ENCODE assay signal across 9 cellular contexts in the genomic region with DNA sequence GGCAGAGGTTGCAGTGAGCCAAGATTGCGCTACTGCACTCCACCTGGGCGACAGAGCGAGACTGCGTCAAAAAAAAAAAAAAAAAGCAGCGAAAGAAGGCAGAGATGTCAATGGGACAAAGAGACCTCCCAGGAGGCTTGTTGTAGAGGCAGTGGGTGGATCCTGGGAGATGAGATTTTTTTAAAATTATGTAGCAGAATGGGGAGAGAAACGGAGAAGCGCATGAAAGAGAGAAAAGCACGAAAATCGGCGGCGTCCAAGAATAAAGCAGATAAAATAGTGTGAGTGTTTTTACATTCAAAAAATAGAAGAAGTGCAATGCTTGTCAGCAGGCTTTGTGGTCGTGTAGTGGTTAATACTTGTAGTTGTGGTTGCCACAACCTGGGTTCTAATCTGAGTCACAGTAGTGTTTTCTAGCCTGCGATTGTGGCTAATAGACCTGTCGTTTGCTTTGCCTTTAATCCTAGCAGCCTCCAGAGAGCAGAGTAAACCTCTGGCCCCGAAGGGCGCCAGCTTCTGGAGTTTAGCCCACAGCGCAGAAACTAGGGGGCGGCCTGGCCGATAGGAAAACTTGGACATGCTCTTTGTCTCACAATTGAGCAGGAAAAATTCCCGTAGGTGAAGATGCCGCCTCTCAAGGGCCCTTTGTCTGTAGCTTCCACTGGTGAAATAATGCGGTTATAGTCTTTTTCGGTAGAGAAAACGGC. TPM values are rescaled to one million over a fixed set of nuclear protein-coding genes. Genes with fewer than 3 reads are reported as not detected.
DNase-seq lines count a peak whose midpoint lies in the region; ATAC-seq, FAIRE-seq and TF ChIP-seq lines count a peak whose summit lies in the region.
"Not testable (repeated sequence)": the region's sequence is repeated elsewhere in the genome, so short reads cannot be mapped to it uniquely, and the experiment has no call there.
"Had no signal": no experiment of that assay in that cellular context is flagged by ENCODE, and none has a peak within 500 bp of the region (broad histone marks: within the 10 kb centered on the region; RNA-seq: fewer than 3 reads in every experiment).

No MANE protein-coding gene starts in this region.

- POLR2A ChIA-PET in GM10248 (lab: Yijun Ruan, JAX); HepG2 (lab: Yijun Ruan, JAX): not testable (repeated sequence)

- CTCF ChIA-PET in GM10248 (lab: Yijun Ruan, JAX); activated naive CD4-positive, alpha-beta T cell treated with anti-CD3 and anti-CD28 coated beads for 36 hours (lab: Charles Lee); HepG2 (lab: Yijun Ruan, JAX; ENCODE audit: low intra/inter-chr PET ratio, low total read pairs): not testable (repeated sequence)

- not testable (repeated sequence) for FAIRE-seq in HepG2 (lab: Jason Lieb, UNC)

- not testable (repeated sequence) for TF ChIP-seq POLR2A in HepG2 (IDR thresholded peaks at IDR 0.05; ENCODE audit: insufficient read depth in 1 of 2, low read depth in 2 of 2, low read length in 2 of 2)

- peak; percentile 49 for DNase-seq in GM10248 (ENCODE audit: extremely low spot score)
- not testable (repeated sequence) for DNase-seq in T-helper 17 cell; HepG2 (ENCODE audit: low spot score)
- peak; percentile 18 for DNase-seq in activated naive CD4-positive, alpha-beta T cell treated with anti-CD3 and anti-CD28 coated beads for 36 hours
- peak; percentile 34 to 55 for DNase-seq in stimulated activated naive CD8-positive, alpha-beta T cell treated with anti-CD3 and anti-CD28 coated beads, Interleukin-15, amount 100 ng/mL, for 72 hours

- not testable (repeated sequence) for H3K36me3 ChIP-seq in HepG2 (replicated peaks in 1 of 2; ENCODE audit: control insufficient read depth in 1 of 2, insufficient read depth in 2 of 2, low read length in 2 of 2)

- not testable (repeated sequence) for H3K27me3 Mint-ChIP-seq in T-helper 17 cell; activated naive CD4-positive, alpha-beta T cell treated with anti-CD3 and anti-CD28 coated beads for 36 hours (ENCODE audit: low read depth); stimulated activated naive CD8-positive, alpha-beta T cell treated with anti-CD3 and anti-CD28 coated beads, Interleukin-15, amount 100 ng/mL, for 72 hours

- not testable (repeated sequence) for H3K9ac ChIP-seq in HepG2 (ENCODE audit: insufficient read depth, low read depth, low read length)

- H3K4me1 ChIP-seq in HepG2 (ENCODE audit: insufficient read depth, low read length): not testable (repeated sequence)

- intact Hi-C loops in activated naive CD4-positive, alpha-beta T cell treated with anti-CD3 and anti-CD28 coated beads for 36 hours (cut with micrococcal nuclease): loop anchor here (10.0 kb wide), 1 partner anchor 54 kb away; no protein-coding TSS in a partner anchor
- intact Hi-C loops in HepG2 (cut with micrococcal nuclease; ENCODE audit: unreplicated experiment): not testable (repeated sequence)

- not testable (repeated sequence) for H3K9me3 Mint-ChIP-seq in activated naive CD4-positive, alpha-beta T cell treated with anti-CD3 and anti-CD28 coated beads for 36 hours; stimulated activated naive CD8-positive, alpha-beta T cell treated with anti-CD3 and anti-CD28 coated beads, Interleukin-15, amount 100 ng/mL, for 72 hours

- not testable (repeated sequence) for H3K36me3 Mint-ChIP-seq in T-helper 17 cell (ENCODE audit: low read depth); activated naive CD4-positive, alpha-beta T cell treated with anti-CD3 and anti-CD28 coated beads for 36 hours (ENCODE audit: low read depth)

- H3K4me3 ChIP-seq in HepG2 (replicated peaks in 1 of 3; ENCODE audit: insufficient read depth in 1 of 3, low read depth in 2 of 3, low read length in 3 of 3): not testable (repeated sequence)

- peak overlapping the region; percentile 42; the same call in 1 of the 2 replicates for H3K4me2 ChIP-seq in HepG2 (ENCODE audit: low read depth, low read length)

- BruUV-seq in HepG2 (replicated peaks; lab: Mats Ljungman, UMichigan): not testable (repeated sequence)

- H2AFZ ChIP-seq in HepG2 (ENCODE audit: low read length): not testable (repeated sequence)

- H3K27ac Mint-ChIP-seq in T-helper 17 cell; activated naive CD4-positive, alpha-beta T cell treated with anti-CD3 and anti-CD28 coated beads for 36 hours; stimulated activated naive CD8-positive, alpha-beta T cell treated with anti-CD3 and anti-CD28 coated beads, Interleukin-15, amount 100 ng/mL, for 72 hours: not testable (repeated sequence)

- peaks cover 3 to 21% of the 10 kb centered on the region in 2 experiments; a peak in 4 of 5 replicates for H3K27me3 ChIP-seq in HepG2 (ENCODE audit: control insufficient read depth in 1 of 2, insufficient read depth in 2 of 2, low read length in 2 of 2)

- WGBS in HepG2 (ENCODE audit: low lambda C conversion rate): 46% methylated on average over 19 of the region's 24 CpGs

- not testable (repeated sequence) for H3K4me1 Mint-ChIP-seq in T-helper 17 cell; activated naive CD4-positive, alpha-beta T cell treated with anti-CD3 and anti-CD28 coated beads for 36 hours (ENCODE audit: low read depth); stimulated activated naive CD8-positive, alpha-beta T cell treated with anti-CD3 and anti-CD28 coated beads, Interleukin-15, amount 100 ng/mL, for 72 hours

- H3K9me3 ChIP-seq in T-helper 17 cell (ENCODE audit: control insufficient read depth, low read length, poor library complexity, severe bottlenecking); HepG2 (ENCODE audit: low read length): not testable (repeated sequence)

- not testable (repeated sequence) for TF ChIP-seq RAD21 in HepG2 (CRISPR knock-in tag; IDR thresholded peaks at IDR 0.05)

- not testable (repeated sequence) for TF ChIP-seq CTCF in GM10248 (IDR thresholded peaks at IDR 0.05; ENCODE audit: control extremely low read depth, extremely low read depth, low read depth, missing control alignments); HepG2 (CRISPR knock-in tag; IDR thresholded peaks at IDR 0.05)

- H4K20me1 ChIP-seq in HepG2 (ENCODE audit: insufficient read depth, low read length): not testable (repeated sequence)

- not testable (repeated sequence) for H3K27ac ChIP-seq in HepG2 (ENCODE audit: extremely low read length, insufficient read depth, low read length)

- in situ Hi-C loops in HepG2 (cut with HindIII; ENCODE audit: extremely low pct_ligation_motif_present, low pct_unique_long_range_greater_than_20kb): not testable (repeated sequence)

- H3K79me2 ChIP-seq in HepG2 (ENCODE audit: insufficient read depth, low read length): not testable (repeated sequence)

- H3K4me3 Mint-ChIP-seq in T-helper 17 cell; activated naive CD4-positive, alpha-beta T cell treated with anti-CD3 and anti-CD28 coated beads for 36 hours; stimulated activated naive CD8-positive, alpha-beta T cell treated with anti-CD3 and anti-CD28 coated beads, Interleukin-15, amount 100 ng/mL, for 72 hours: not testable (repeated sequence)

- peak; percentile 66 for ATAC-seq in GM21367 (IDR thresholded peaks at IDR 0.05; ENCODE audit: unreplicated experiment)
- peak; percentile 66 for ATAC-seq in HG02763 (IDR thresholded peaks at IDR 0.05; ENCODE audit: unreplicated experiment)
- peak; percentile 60 for ATAC-seq in HG03439 (IDR thresholded peaks at IDR 0.05; ENCODE audit: unreplicated experiment)
- peak; percentile 48 for ATAC-seq in T-helper 17 cell
- peak; percentile 74 for ATAC-seq in HepG2
- peak; percentile 73 for ATAC-seq in stimulated activated naive CD8-positive, alpha-beta T cell treated with anti-CD3 and anti-CD28 coated beads, Interleukin-15, amount 100 ng/mL, for 72 hours

- not testable (repeated sequence) for TF ChIP-seq EP300 in HepG2 (IDR thresholded peaks at IDR 0.05; ENCODE audit: low read depth in 2 of 2, low read length in 2 of 2); HepG2 (CRISPR knock-in tag; IDR thresholded peaks at IDR 0.05; ENCODE audit: borderline replicate concordance)

TF ChIP-seq in HepG2, 621 proteins besides CTCF, POLR2A, EP300 and RAD21:
- TF ChIP-seq ZFX (CRISPR knock-in tag; IDR thresholded peaks at IDR 0.05; ENCODE audit: low read depth): 0 out of 2 replicates have a peak, but pooled peaks have one; percentile 8

RNA-seq across cellular contexts. Expression of a gene that starts 11.9 kb away (rescaled TPM):
- total RNA-seq in T-helper 17 cell: 1,000 to 10,000 TPM; 3,182 to 3,922 TPM
- total RNA-seq in activated naive CD4-positive, alpha-beta T cell treated with anti-CD3 and anti-CD28 coated beads for 36 hours: 1,000 to 10,000 TPM; 1,341 to 1,386 TPM
- total RNA-seq in HepG2 (2016; rRNA removed; fragmentation: Illumina TruSeq; extraction: Trizol): 859 and 11,018 TPM in 2 replicates
- 16,281 and 17,236 TPM in 2 replicates for total RNA-seq in HepG2 (2016; cell fraction: cytosol; rRNA removed; fragmentation: Illumina TruSeq; extraction: Trizol; ENCODE audit: low read depth)
- 1,309 and 10,613 TPM in 2 replicates for total RNA-seq in HepG2 (2016; cell fraction: insoluble cytoplasmic fraction; rRNA removed; fragmentation: Illumina TruSeq; extraction: Trizol)
- total RNA-seq in HepG2 (2016; cell fraction: membrane; rRNA removed; fragmentation: Illumina TruSeq; extraction: Trizol): 2,848 and 3,475 TPM in 2 replicates
- 52,466 and 64,417 TPM in 2 replicates for total RNA-seq in HepG2 (2016; cell fraction: nucleus; rRNA removed; fragmentation: Illumina TruSeq; extraction: Trizol)
- under 0.01 TPM in 2 replicates for polyA plus RNA-seq in HepG2 (2011; rRNA removed)
- polyA plus RNA-seq in HepG2 (2011; cell fraction: cytosol; rRNA removed): under 0.01 TPM in 2 replicates
- polyA plus RNA-seq in HepG2 (2011; cell fraction: nucleus; rRNA removed): under 0.01 TPM in 2 replicates
- 78.2 TPM in 1 of 2 replicates, not detected in the other for polyA plus RNA-seq in HepG2 (2012)
- polyA plus RNA-seq in HepG2 (2016; cell fraction: cytosol; fragmentation: Illumina TruSeq; extraction: Trizol; ENCODE audit: low read depth): 27.3 and 44.4 TPM in 2 replicates
- polyA plus RNA-seq in HepG2 (2016; cell fraction: insoluble cytoplasmic fraction; fragmentation: Illumina TruSeq; extraction: Trizol; ENCODE audit: low read depth): not detected in 2 replicates
- polyA plus RNA-seq in HepG2 (2016; cell fraction: membrane; fragmentation: Illumina TruSeq; extraction: Trizol; ENCODE audit: low read depth): not detected in 2 replicates
- 32.8 TPM in 1 of 2 replicates, not detected in the other for polyA plus RNA-seq in HepG2 (2016; cell fraction: nucleus; fragmentation: Illumina TruSeq; extraction: Trizol; ENCODE audit: insufficient read depth, low read depth)
- polyA minus RNA-seq in HepG2 (2011; rRNA and poly(A)+ RNA removed; ENCODE audit: low replicate concordance): 12,820 and 15,604 TPM in 2 replicates
- polyA minus RNA-seq in HepG2 (2011; cell fraction: cytosol; rRNA and poly(A)+ RNA removed): 90,102 and 105,040 TPM in 2 replicates
- 42,574 and 58,030 TPM in 2 replicates for polyA minus RNA-seq in HepG2 (2011; cell fraction: nucleus; rRNA and poly(A)+ RNA removed)
- total RNA-seq: M059J had no signal
